Comparison of ENCODE assay signal across 20 cellular contexts in the genomic region with DNA sequence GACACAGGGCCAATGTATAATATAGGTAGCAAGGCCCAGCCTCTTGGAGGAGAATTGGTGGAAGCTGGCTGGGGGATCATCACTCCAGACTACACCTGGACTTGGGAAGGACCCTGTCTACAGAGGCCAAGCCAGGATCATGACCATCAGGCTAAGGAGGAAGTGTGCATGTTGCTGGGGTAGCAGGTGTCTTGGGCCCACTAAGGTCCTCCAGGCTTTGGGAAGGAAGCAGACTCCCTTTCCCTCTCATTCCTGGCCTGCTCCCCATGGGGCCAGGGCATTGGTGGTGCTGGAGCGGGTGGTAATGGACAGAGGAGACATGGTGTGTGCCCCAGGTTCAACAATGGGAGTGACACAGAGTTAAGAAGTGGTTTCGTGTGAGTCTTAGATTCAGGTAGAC. TPM values are rescaled to one million over a fixed set of nuclear protein-coding genes. Genes with fewer than 3 reads are reported as not detected.
"Had no signal": no experiment of that assay in that cellular context is flagged by ENCODE, and none has a peak within 500 bp of the region (broad histone marks: within the 10 kb centered on the region; RNA-seq: fewer than 3 reads in every experiment).

No MANE protein-coding gene starts in this region.

- H3K4me2 ChIP-seq: KMS-11 had no signal

- H3K4me1 Mint-ChIP-seq: IgD-negative memory B cell had no signal

- H3K27ac ChIP-seq: HL-60, KMS-11 had no signal

- H3K36me3 Mint-ChIP-seq: IgD-negative memory B cell had no signal

- DNase-seq: Kasumi-1, MM.1S, NCI-H1092 treated with DMSO at 0.1 percent for 48 hours, NCI-H1436, NCI-H187, NCI-H2029, NCI-H2081 treated with DMSO at 0.1 percent for 48 hours, NCI-H2171, NCI-H226, NCI-H446, NCI-H510A, NCI-H524 treated with DMSO at 0.1 percent for 48 hours, NCI-H69, NCI-H774, RPMI8226, SHP77 had no signal

- H3K27ac Mint-ChIP-seq: IgD-negative memory B cell had no signal

- H3K4me3 ChIP-seq: K562 had no signal

- H3K9ac ChIP-seq: KMS-11 had no signal

RNA-seq across cellular contexts. Expression of gene TUB, which starts 16.0 kb away (rescaled TPM):
- total RNA-seq: K562 had no signal
- polyA plus RNA-seq: IgD-negative memory B cell, K562 had no signal
